10 cellular contexts compared by ENCODE assay signal in genomic region chr15:68599560-68600071, GRCh38.
DNase-seq lines count a peak whose midpoint lies in the region; ATAC-seq and TF ChIP-seq lines count a peak whose summit lies in the region.
"Had no signal": no experiment of that assay in that cellular context is flagged by ENCODE, and none has a peak within 500 bp of the region (broad histone marks: within the 10 kb centered on the region; RNA-seq: fewer than 3 reads in every experiment).

No MANE protein-coding gene starts in this region.

- no peaks in the 10 kb centered on the region for H3K9me3 ChIP-seq in HUES48 (ENCODE audit: control insufficient read depth, insufficient read depth, low read length)

- H3K9ac ChIP-seq in HUES48 (ENCODE audit: low read depth, low read length), result no peak overlapping the region

- DNase-seq in AG08395 (ENCODE audit: low spot score) (peak; percentile 83), islet precursor cell (peak; percentile 89), GM10248 (ENCODE audit: extremely low spot score) (no peak), NCI-H345 treated with DMSO at 0.1 percent for 48 hours (lab: John Stamatoyannopoulos, UW; ENCODE audit: unreplicated experiment) (no peak)
- DNase-seq: activated CD4-positive, alpha-beta T cell treated with anti-CD3 and anti-CD28 coated beads, Interleukin-2, amount 50 U/mL, for 4 hours; CD8-positive, alpha-beta T cell had no signal

- no peaks in the 10 kb centered on the region for H3K36me3 ChIP-seq in HUES48 (ENCODE audit: control insufficient read depth, insufficient read depth, low read length)

- H3K4me1 ChIP-seq in HUES48 (ENCODE audit: control insufficient read depth, insufficient read depth, low read length), result peaks cover 28% of the 10 kb centered on the region

- H3K4me3 ChIP-seq in HUES48 (ENCODE audit: low read depth, low read length), result peak overlapping the region; percentile 20

- no peak overlapping the region for H3K27ac ChIP-seq in HUES48 (ENCODE audit: low read depth, low read length)
- H3K27ac ChIP-seq in angular gyrus (ENCODE audit: low read depth, low read length), result peak overlapping the region; percentile 72

- no peak for TF ChIP-seq CTCF in GM10248 (IDR thresholded peaks at IDR 0.05; ENCODE audit: control extremely low read depth, extremely low read depth, low read depth, missing control alignments)

- CTCF ChIA-PET in GM10248 (lab: Yijun Ruan, JAX), result no interaction called here

- no peaks in the 10 kb centered on the region for H3K27me3 ChIP-seq in HUES48 (ENCODE audit: control insufficient read depth, insufficient read depth, low read length)

- no peak for ATAC-seq in GM18511 (IDR thresholded peaks at IDR 0.05; ENCODE audit: unreplicated experiment)
- no peak for ATAC-seq in HG02798 (IDR thresholded peaks at IDR 0.05; ENCODE audit: poor library complexity, unreplicated experiment)
- ATAC-seq: CD8-positive, alpha-beta T cell had no signal

- POLR2A ChIA-PET in GM10248 (lab: Yijun Ruan, JAX), result no interaction called here

Comparison
In these comparisons a context has a peak if more than half of its experiments do, and no peak if none do; other contexts are left out.
1. DNase-seq: peak in AG08395 (single experiment) and islet precursor cell (single experiment); none in GM10248 (single experiment) and NCI-H345 treated with DMSO at 0.1 percent for 48 hours (single experiment).